ENCODE assay signal across 21 cellular contexts in the genomic region with DNA sequence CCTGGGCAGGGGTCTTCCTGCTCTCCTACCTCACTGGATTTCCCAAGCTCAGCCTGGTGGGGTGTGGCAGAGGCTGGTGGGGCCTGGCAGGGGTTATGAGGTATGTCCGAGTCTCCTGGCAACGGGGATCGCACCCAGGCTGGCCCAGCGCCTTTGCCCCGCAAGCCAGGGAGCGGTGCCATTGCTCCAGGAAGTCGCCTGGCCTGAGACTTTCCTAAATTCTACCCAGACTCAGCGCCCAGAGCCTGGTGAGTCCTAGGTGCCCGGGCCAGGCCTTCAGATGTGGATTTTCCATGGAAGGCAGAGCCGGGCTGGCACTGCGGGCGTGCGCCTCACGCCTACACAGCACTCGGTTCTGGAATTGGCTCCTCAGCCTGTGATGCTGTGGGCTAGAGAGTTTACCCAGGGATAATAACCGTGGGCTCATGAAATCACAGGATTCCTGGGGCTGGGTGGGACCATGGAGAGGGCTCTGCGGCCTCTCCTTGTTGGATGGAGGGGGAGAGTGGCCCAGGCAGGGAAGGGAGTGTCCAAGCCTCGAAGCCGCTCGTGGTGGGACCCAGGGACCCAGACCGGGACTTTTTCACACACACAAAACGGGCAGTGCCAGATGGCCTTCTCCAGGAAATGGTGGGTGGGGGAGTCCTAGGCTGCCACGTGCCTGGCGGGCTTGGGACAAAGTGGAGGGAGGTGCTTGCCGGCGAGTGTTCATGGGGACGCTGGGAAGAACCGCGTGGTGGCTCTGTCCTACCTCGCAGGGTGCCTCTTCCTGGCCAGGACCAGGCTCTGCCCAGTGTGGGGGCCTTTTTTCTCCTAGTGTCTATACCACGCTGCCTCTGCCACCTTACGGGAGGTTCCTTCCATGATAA.
A peak's percentile ranks its signal among the peaks of the same experiment; 100 is the strongest.
DNase-seq lines count a peak whose midpoint lies in the region; ATAC-seq and TF ChIP-seq lines count a peak whose summit lies in the region.
"Had no signal": no experiment of that assay in that cellular context is flagged by ENCODE, and none has a peak within 500 bp of the region (broad histone marks: within the 10 kb centered on the region; RNA-seq: fewer than 3 reads in every experiment).

No MANE protein-coding gene starts in this region.

- no peaks in the 10 kb centered on the region for H4K20me1 ChIP-seq in BLaER1 treated with 17β-estradiol and CSF1 and Interleukin-3, amounts not matched to agents 10 nM and 100 nM
- no peaks in the 10 kb centered on the region for H4K20me1 ChIP-seq in hepatocyte (ENCODE audit: insufficient read depth, poor library complexity, severe bottlenecking)

- peak overlapping the region in 1 of 10 experiments; percentile 22; a peak in 2 of 20 replicates for H3K4me3 ChIP-seq in BLaER1 treated with 17β-estradiol and CSF1 and Interleukin-3, amounts not matched to agents 10 nM and 100 nM
- H3K4me3 ChIP-seq in hepatocyte: no peak overlapping the region
- H3K4me3 ChIP-seq: cardiac muscle cell, lung had no signal

- H3K27me3 ChIP-seq in BLaER1 treated with 17β-estradiol and CSF1 and Interleukin-3, amounts not matched to agents 10 nM and 100 nM: peaks cover 0 to 23% (median 0%) of the 10 kb centered on the region in 11 experiments; a peak in 5 of 22 replicates
- H3K27me3 ChIP-seq in hepatocyte: no peaks in the 10 kb centered on the region
- H3K27me3 ChIP-seq: cardiac muscle cell had no signal

- POLR2A ChIA-PET in WTC11 (lab: Charles Lee): no interaction called here

- CTCF ChIA-PET in WTC11 (lab: Charles Lee): no interaction called here

- H3K27ac Mint-ChIP-seq in WTC11 (0 out of 2 replicates have a peak overlapping the region, but pooled peaks have one; percentile 49), glutamatergic neuron (ENCODE audit: unreplicated experiment) (no peak overlapping the region)
- H3K27ac Mint-ChIP-seq in stimulated activated naive B cell treated with anti-CD40 and anti-IgM and Interleukin-4, amounts not matched to agents 10 μg/mL and 1 μg/mL and 100 μg/mL, for 72 hours: peak overlapping the region; percentile 77
- H3K27ac Mint-ChIP-seq: T-helper 17 cell had no signal

- H3K27ac ChIP-seq in BLaER1 treated with 17β-estradiol and CSF1 and Interleukin-3, amounts not matched to agents 10 nM and 100 nM: peak overlapping the region in 10 of 11 experiments; percentile 23 to 98 (median 90); a peak in 19 of 22 replicates
- no peak overlapping the region for H3K27ac ChIP-seq in hepatocyte
- H3K27ac ChIP-seq: cardiac muscle cell, VCaP had no signal

- H3K9me3 Mint-ChIP-seq in WTC11 (no peaks in the 10 kb centered on the region), glutamatergic neuron (ENCODE audit: unreplicated experiment) (peaks cover 6% of the 10 kb centered on the region)
- H3K9me3 Mint-ChIP-seq in stimulated activated naive B cell treated with anti-CD40 and anti-IgM and Interleukin-4, amounts not matched to agents 10 μg/mL and 1 μg/mL and 100 μg/mL, for 72 hours: no peaks in the 10 kb centered on the region

- H3K9ac ChIP-seq in BLaER1 treated with 17β-estradiol and CSF1 and Interleukin-3, amounts not matched to agents 10 nM and 100 nM: peak overlapping the region in 10 of 11 experiments; percentile 16 to 89 (median 75); a peak in 18 of 22 replicates

- peaks cover 0 to 12% (median 0%) of the 10 kb centered on the region in 11 experiments; a peak in 6 of 22 replicates for H3K9me3 ChIP-seq in BLaER1 treated with 17β-estradiol and CSF1 and Interleukin-3, amounts not matched to agents 10 nM and 100 nM (replicated peaks in 1 of 11)
- no peaks in the 10 kb centered on the region for H3K9me3 ChIP-seq in hepatocyte (ENCODE audit: low read depth)

- H3K4me3 Mint-ChIP-seq in WTC11: no peak overlapping the region
- H3K4me3 Mint-ChIP-seq in stimulated activated naive B cell treated with anti-CD40 and anti-IgM and Interleukin-4, amounts not matched to agents 10 μg/mL and 1 μg/mL and 100 μg/mL, for 72 hours: no peak overlapping the region
- H3K4me3 Mint-ChIP-seq in glutamatergic neuron (ENCODE audit: unreplicated experiment): no peak overlapping the region
- H3K4me3 Mint-ChIP-seq: T-helper 17 cell had no signal

- no peaks in the 10 kb centered on the region for H3K79me2 ChIP-seq in hepatocyte

- no peaks in the 10 kb centered on the region for H3K36me3 Mint-ChIP-seq in WTC11
- no peaks in the 10 kb centered on the region for H3K36me3 Mint-ChIP-seq in stimulated activated naive B cell treated with anti-CD40 and anti-IgM and Interleukin-4, amounts not matched to agents 10 μg/mL and 1 μg/mL and 100 μg/mL, for 72 hours
- no peaks in the 10 kb centered on the region for H3K36me3 Mint-ChIP-seq in glutamatergic neuron (ENCODE audit: unreplicated experiment)

- H3K4me2 ChIP-seq in BLaER1 treated with 17β-estradiol and CSF1 and Interleukin-3, amounts not matched to agents 10 nM and 100 nM: peak overlapping the region; percentile 67 to 90 (median 82)
- H3K4me2 ChIP-seq in hepatocyte: no peak overlapping the region

- H3K4me1 Mint-ChIP-seq in WTC11 (no peaks in the 10 kb centered on the region), glutamatergic neuron (ENCODE audit: low read depth, unreplicated experiment) (peaks cover 13% of the 10 kb centered on the region)
- peaks cover 23 to 56% of the 10 kb centered on the region in 2 donors for H3K4me1 Mint-ChIP-seq in stimulated activated naive B cell treated with anti-CD40 and anti-IgM and Interleukin-4, amounts not matched to agents 10 μg/mL and 1 μg/mL and 100 μg/mL, for 72 hours
- H3K4me1 Mint-ChIP-seq: T-helper 17 cell had no signal

- no peaks in the 10 kb centered on the region for H3K9me2 ChIP-seq in hepatocyte (replicated peaks; ENCODE audit: insufficient read depth)

- DNase-seq in WTC11 (ENCODE audit: low spot score) (peak; percentile 7), mesenteric fat pad (ENCODE audit: low spot score) (peak; percentile 86), glutamatergic neuron (no peak), D341Med (ENCODE audit: low spot score) (no peak), hepatocyte (ENCODE audit: low spot score) (no peak)
- DNase-seq in stimulated activated naive B cell treated with anti-CD40 and anti-IgM and Interleukin-4, amounts not matched to agents 10 μg/mL and 1 μg/mL and 100 μg/mL, for 72 hours: no peak
- DNase-seq: activated CD4-positive, alpha-beta T cell treated with anti-CD3 and anti-CD28 coated beads, Interleukin-2, amount 50 U/mL, for 1 hour; amygdala; DMS79 treated with DMSO at 0.1 percent for 48 hours; erythroblast; foreskin fibroblast; hippocampal formation; KG1; NCI-H1694; NCI-H2171; NCI-H524 treated with DMSO at 0.1 percent for 48 hours; T-helper 17 cell had no signal

- no peaks in the 10 kb centered on the region for H3K36me3 ChIP-seq in BLaER1 treated with 17β-estradiol and CSF1 and Interleukin-3, amounts not matched to agents 10 nM and 100 nM
- H3K36me3 ChIP-seq in hepatocyte (replicated peaks; ENCODE audit: insufficient read depth, low read depth): no peaks in the 10 kb centered on the region
- H3K36me3 ChIP-seq: cardiac muscle cell had no signal

- no peak for ATAC-seq in WTC11
- ATAC-seq in stimulated activated naive B cell treated with anti-CD40 and anti-IgM and Interleukin-4, amounts not matched to agents 10 μg/mL and 1 μg/mL and 100 μg/mL, for 72 hours (replicated peaks): no peak
- ATAC-seq: T-helper 17 cell had no signal

- 91% methylated on average over 32 of the region's 32 CpGs for WGBS in hepatocyte (ENCODE audit: low lambda C conversion rate, missing lambda C conversion rate)

- TF ChIP-seq CTCF in WTC11 (IDR thresholded peaks at IDR 0.05) (no peak), glutamatergic neuron (IDR thresholded peaks at IDR 0.05; ENCODE audit: partially characterized antibody, unreplicated experiment) (no peak), hepatocyte (IDR thresholded peaks at IDR 0.05; ENCODE audit: poor library complexity) (no peak)

- H3K27me3 Mint-ChIP-seq in WTC11 (ENCODE audit: low read depth) (no peaks in the 10 kb centered on the region), glutamatergic neuron (ENCODE audit: unreplicated experiment) (peaks cover 10% of the 10 kb centered on the region)
- peaks cover 12 to 14% of the 10 kb centered on the region in 2 donors for H3K27me3 Mint-ChIP-seq in stimulated activated naive B cell treated with anti-CD40 and anti-IgM and Interleukin-4, amounts not matched to agents 10 μg/mL and 1 μg/mL and 100 μg/mL, for 72 hours

- no peak overlapping the region for H2AFZ ChIP-seq in hepatocyte

- peaks cover 32 to 100% (median 100%) of the 10 kb centered on the region in 10 experiments for H3K4me1 ChIP-seq in BLaER1 treated with 17β-estradiol and CSF1 and Interleukin-3, amounts not matched to agents 10 nM and 100 nM
- peaks cover 4% of the 10 kb centered on the region for H3K4me1 ChIP-seq in hepatocyte (ENCODE audit: insufficient read depth)

TF ChIP-seq in WTC11, 78 proteins besides CTCF, POLR2A, EP300 and RAD21 (continues in another document):
- no peak for TF ChIP-seq ZNF121 (CRISPR knock-in tag; IDR thresholded peaks at IDR 0.05)
- TF ChIP-seq, protein P1, sequence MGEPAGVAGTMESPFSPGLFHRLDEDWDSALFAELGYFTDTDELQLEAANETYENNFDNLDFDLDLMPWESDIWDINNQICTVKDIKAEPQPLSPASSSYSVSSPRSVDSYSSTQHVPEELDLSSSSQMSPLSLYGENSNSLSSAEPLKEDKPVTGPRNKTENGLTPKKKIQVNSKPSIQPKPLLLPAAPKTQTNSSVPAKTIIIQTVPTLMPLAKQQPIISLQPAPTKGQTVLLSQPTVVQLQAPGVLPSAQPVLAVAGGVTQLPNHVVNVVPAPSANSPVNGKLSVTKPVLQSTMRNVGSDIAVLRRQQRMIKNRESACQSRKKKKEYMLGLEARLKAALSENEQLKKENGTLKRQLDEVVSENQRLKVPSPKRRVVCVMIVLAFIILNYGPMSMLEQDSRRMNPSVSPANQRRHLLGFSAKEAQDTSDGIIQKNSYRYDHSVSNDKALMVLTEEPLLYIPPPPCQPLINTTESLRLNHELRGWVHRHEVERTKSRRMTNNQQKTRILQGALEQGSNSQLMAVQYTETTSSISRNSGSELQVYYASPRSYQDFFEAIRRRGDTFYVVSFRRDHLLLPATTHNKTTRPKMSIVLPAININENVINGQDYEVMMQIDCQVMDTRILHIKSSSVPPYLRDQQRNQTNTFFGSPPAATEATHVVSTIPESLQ (CRISPR knock-in tag; IDR thresholded peaks at IDR 0.05): no peak
- TF ChIP-seq ELF4 (CRISPR knock-in tag; IDR thresholded peaks at IDR 0.05; ENCODE audit: low read depth): no peak
- TF ChIP-seq IRF1 (CRISPR knock-in tag; IDR thresholded peaks at IDR 0.05): no peak
- no peak for TF ChIP-seq KAT7 (CRISPR knock-in tag; IDR thresholded peaks at IDR 0.05; ENCODE audit: borderline replicate concordance)

Comparison
In these comparisons a context has a peak if more than half of its experiments do, and no peak if none do; other contexts are left out.
1. DNase-seq: peak in WTC11 (single experiment) and mesenteric fat pad (single experiment); none in stimulated activated naive B cell treated with anti-CD40 and anti-IgM and Interleukin-4, amounts not matched to agents 10 μg/mL and 1 μg/mL and 100 μg/mL, for 72 hours (single experiment), glutamatergic neuron (single experiment), D341Med (single experiment) and hepatocyte (single experiment).